17 cellular contexts compared by ENCODE assay signal in genomic region chr4:186392017-186392416, GRCh38.
A peak's percentile ranks its signal among the peaks of the same experiment; 100 is the strongest.
DNase-seq lines count a peak whose midpoint lies in the region; TF ChIP-seq lines count a peak whose summit lies in the region.
"Had no signal": no experiment of that assay in that cellular context is flagged by ENCODE, and none has a peak within 500 bp of the region (broad histone marks: within the 10 kb centered on the region; RNA-seq: fewer than 3 reads in every experiment).

No MANE protein-coding gene starts in this region.

- dilution Hi-C loops in mammary epithelial cell (cut with HindIII; ENCODE audit: low sequenced_read_pairs), result loop anchor here (5.0 kb wide), 1 partner anchor 90 kb away; no protein-coding TSS in a partner anchor

- H3K36me3 ChIP-seq in mammary epithelial cell (ENCODE audit: insufficient read depth, low read length) (no peaks in the 10 kb centered on the region), trophoblast cell (ENCODE audit: control insufficient read depth in 1 of 2, insufficient read depth in 2 of 2, low read length in 2 of 2) (no peaks in the 10 kb centered on the region), hepatocyte (replicated peaks; ENCODE audit: insufficient read depth, low read depth) (no peaks in the 10 kb centered on the region)
- H3K36me3 ChIP-seq: BLaER1 had no signal

- H3K9ac ChIP-seq in mammary epithelial cell (ENCODE audit: insufficient read depth, low read length) (no peak overlapping the region), trophoblast cell (ENCODE audit: low read length) (no peak overlapping the region)
- H3K9ac ChIP-seq: BLaER1, GM23248 had no signal

- BruUV-seq in mammary epithelial cell (replicated peaks; lab: Mats Ljungman, UMichigan) (no TSS peak), MCF 10A (replicated peaks; lab: Mats Ljungman, UMichigan) (no TSS peak)

- H3K27ac ChIP-seq in mammary epithelial cell (ENCODE audit: insufficient read depth, low read depth, low read length), result no peak overlapping the region
- no peak overlapping the region for H3K27ac ChIP-seq in trophoblast cell (ENCODE audit: low read depth, low read length)
- no peak overlapping the region for H3K27ac ChIP-seq in hepatocyte
- H3K27ac ChIP-seq: 22Rv1, A549, BLaER1, GM23248 had no signal

- in situ Hi-C loops in mammary epithelial cell (cut with MboI; ENCODE audit: low sequenced_read_pairs in 2 of 2), result no loop called here

- H2AK5ac ChIP-seq in trophoblast cell (ENCODE audit: low read length), result no peak overlapping the region

- POLR2A ChIA-PET in MCF 10A (lab: Yijun Ruan, JAX), result no interaction called here

- no peak overlapping the region for H2BK5ac ChIP-seq in trophoblast cell (ENCODE audit: low read depth, low read length, poor library complexity)

- H2BK120ac ChIP-seq in trophoblast cell (ENCODE audit: insufficient read depth, low read length, poor library complexity), result no peak overlapping the region

- no peaks in the 10 kb centered on the region for H3K9me3 Mint-ChIP-seq in MCF 10A (ENCODE audit: unreplicated experiment)
- H3K9me3 Mint-ChIP-seq: CD4-positive, alpha-beta memory T cell had no signal

- TF ChIP-seq CTCF in mammary epithelial cell (conservative IDR thresholded peaks at IDR 0.05 in 1 of 2, IDR thresholded peaks at IDR 0.05 in 1 of 2; ENCODE audit: extremely low read depth in 1 of 2, insufficient read depth in 1 of 2, low read depth in 1 of 2, low read length in 2 of 2) (no peak), MCF 10A (IDR thresholded peaks at IDR 0.05; ENCODE audit: unreplicated experiment) (no peak), hepatocyte (IDR thresholded peaks at IDR 0.05; ENCODE audit: poor library complexity) (no peak)

- intact Hi-C loops in mammary epithelial cell (cut with micrococcal nuclease) (no loop called here), MCF 10A (cut with micrococcal nuclease) (no loop called here)

- H3K9me3 ChIP-seq in mammary epithelial cell (replicated peaks; ENCODE audit: insufficient read depth, low read length) (no peaks in the 10 kb centered on the region), trophoblast cell (ENCODE audit: insufficient read depth, low read depth, low read length) (no peaks in the 10 kb centered on the region), hepatocyte (ENCODE audit: low read depth) (no peaks in the 10 kb centered on the region)
- H3K9me3 ChIP-seq: A549, BLaER1 had no signal

- H3K36me3 Mint-ChIP-seq in MCF 10A (ENCODE audit: insufficient read depth, unreplicated experiment), result no peaks in the 10 kb centered on the region
- H3K36me3 Mint-ChIP-seq: CD14-positive monocyte; CD4-positive, alpha-beta memory T cell had no signal

- no peak overlapping the region for H4K91ac ChIP-seq in trophoblast cell (ENCODE audit: low read depth, low read length)

- no peaks in the 10 kb centered on the region for H3K4me1 Mint-ChIP-seq in MCF 10A (ENCODE audit: insufficient read depth, unreplicated experiment)
- H3K4me1 Mint-ChIP-seq: CD14-positive monocyte; CD4-positive, alpha-beta memory T cell had no signal

- H3K4me1 ChIP-seq in mammary epithelial cell (ENCODE audit: insufficient read depth, low read length) (no peaks in the 10 kb centered on the region), trophoblast cell (ENCODE audit: control insufficient read depth in 1 of 2, insufficient read depth in 2 of 2, low read length in 2 of 2) (no peaks in the 10 kb centered on the region), hepatocyte (ENCODE audit: insufficient read depth) (no peaks in the 10 kb centered on the region)
- H3K4me1 ChIP-seq: A549, BLaER1 had no signal

- H4K8ac ChIP-seq in trophoblast cell (ENCODE audit: low read depth, low read length), result no peak overlapping the region

- H3K27me3 ChIP-seq in mammary epithelial cell (ENCODE audit: insufficient read depth, low read length) (no peaks in the 10 kb centered on the region), trophoblast cell (ENCODE audit: insufficient read depth, low read length) (no peaks in the 10 kb centered on the region), hepatocyte (no peaks in the 10 kb centered on the region)
- H3K27me3 ChIP-seq: BLaER1 had no signal

- H3K4me3 Mint-ChIP-seq in MCF 10A (ENCODE audit: unreplicated experiment), result no peak overlapping the region
- H3K4me3 Mint-ChIP-seq: CD14-positive monocyte; CD4-positive, alpha-beta memory T cell had no signal

- H2AFZ ChIP-seq in mammary epithelial cell (ENCODE audit: low read depth, low read length) (no peak overlapping the region), trophoblast cell (ENCODE audit: insufficient read depth, low read length, poor library complexity) (no peak overlapping the region), hepatocyte (no peak overlapping the region)
- H2AFZ ChIP-seq: GM23248 had no signal

- WGBS in mammary epithelial cell (ENCODE audit: low coverage, missing lambda C conversion rate), result 73% methylated on average over 8 of the region's 10 CpGs
- WGBS in trophoblast cell (ENCODE audit: extremely low coverage, insufficient coverage, insufficient read length), result no CpG with 5 or more reads among the region's 10 CpGs
- whole genome bisulfite sequencing in hepatocyte (ENCODE audit: low lambda C conversion rate, missing lambda C conversion rate), result 89% methylated on average over 10 of the region's 10 CpGs

- no peaks in the 10 kb centered on the region for H3K79me1 ChIP-seq in trophoblast cell (ENCODE audit: low read length)

- H3K14ac ChIP-seq in trophoblast cell (ENCODE audit: low read length), result no peak overlapping the region

- no peaks in the 10 kb centered on the region for H3K27me3 Mint-ChIP-seq in MCF 10A (ENCODE audit: insufficient read depth, unreplicated experiment)

- H2BK12ac ChIP-seq in trophoblast cell (ENCODE audit: low read length), result no peak overlapping the region

- H3K4me2 ChIP-seq in mammary epithelial cell (ENCODE audit: insufficient read depth, low read depth, low read length) (no peak overlapping the region), trophoblast cell (ENCODE audit: low read length) (no peak overlapping the region), hepatocyte (no peak overlapping the region)
- H3K4me2 ChIP-seq: A549, BLaER1 had no signal

- H3K79me2 ChIP-seq in mammary epithelial cell (ENCODE audit: insufficient read depth, low read length), result no peaks in the 10 kb centered on the region
- H3K79me2 ChIP-seq in trophoblast cell (ENCODE audit: control insufficient read depth, insufficient read depth, low read length, poor library complexity), result no peaks in the 10 kb centered on the region
- H3K79me2 ChIP-seq in hepatocyte, result no peaks in the 10 kb centered on the region

- DNase-seq in mammary epithelial cell, result peak; percentile 31
- DNase-seq in MCF 10A (ENCODE audit: unreplicated experiment), result no peak
- DNase-seq in islet precursor cell, result peak; percentile 56
- DNase-seq in trophoblast cell, result peak; percentile 30 to 60
- no peak for DNase-seq in SHP77 treated with DMSO at 0.1 percent for 48 hours (lab: John Stamatoyannopoulos, UW)
- no peak for DNase-seq in AG20443 (ENCODE audit: low spot score)
- DNase-seq in hepatocyte (ENCODE audit: low spot score), result no peak
- DNase-seq: CD4-positive, alpha-beta memory T cell; DMS153; DMS79; GF-D8; GM23248; HCEC 1CT had no signal

- no peaks in the 10 kb centered on the region for H3K9me2 ChIP-seq in hepatocyte (replicated peaks; ENCODE audit: insufficient read depth)

- no peaks in the 10 kb centered on the region for H4K20me1 ChIP-seq in mammary epithelial cell (ENCODE audit: insufficient read depth, low read length)
- H4K20me1 ChIP-seq in hepatocyte (ENCODE audit: insufficient read depth, poor library complexity, severe bottlenecking), result no peaks in the 10 kb centered on the region
- H4K20me1 ChIP-seq: BLaER1 had no signal

- no peak overlapping the region for H3K18ac ChIP-seq in trophoblast cell (ENCODE audit: low read length)

- CTCF ChIA-PET in mammary epithelial cell (lab: Charles Lee; ENCODE audit: low non-redundant PET), result no interaction called here
- CTCF ChIA-PET in MCF 10A (lab: Yijun Ruan, JAX), result interaction anchor here (0.6 to 1.1 kb wide), 2 partner anchors 93 to 195 kb away, joined by 3 to 4 read pairs; no protein-coding TSS in a partner anchor

- no peak overlapping the region for H3K27ac Mint-ChIP-seq in MCF 10A (ENCODE audit: low read depth, unreplicated experiment)
- H3K27ac Mint-ChIP-seq: CD4-positive, alpha-beta memory T cell had no signal

- H3K4ac ChIP-seq in trophoblast cell (ENCODE audit: low read depth, low read length), result no peak overlapping the region

- no peak overlapping the region for H4K12ac ChIP-seq in trophoblast cell (ENCODE audit: low read depth, low read length)

- H3K4me3 ChIP-seq in mammary epithelial cell (replicated peaks in 1 of 3; ENCODE audit: insufficient read depth in 1 of 3, low read depth in 2 of 3, low read length in 3 of 3), result no peak overlapping the region
- H3K4me3 ChIP-seq in trophoblast cell (ENCODE audit: low read depth, low read length), result no peak overlapping the region
- H3K4me3 ChIP-seq in hepatocyte, result no peak overlapping the region
- H3K4me3 ChIP-seq: A549, BLaER1, GM23248 had no signal

- H3K23ac ChIP-seq in trophoblast cell (ENCODE audit: low read length), result no peak overlapping the region

Comparison
In these comparisons a context has a peak if more than half of its experiments do, and no peak if none do; other contexts are left out.
1. DNase-seq: peak in mammary epithelial cell (single experiment), islet precursor cell (single experiment) and trophoblast cell (2 of 2); none in MCF 10A (single experiment), SHP77 treated with DMSO at 0.1 percent for 48 hours (single experiment), AG20443 (single experiment) and hepatocyte (single experiment).